8 cellular contexts compared by ENCODE assay signal in the genomic region with DNA sequence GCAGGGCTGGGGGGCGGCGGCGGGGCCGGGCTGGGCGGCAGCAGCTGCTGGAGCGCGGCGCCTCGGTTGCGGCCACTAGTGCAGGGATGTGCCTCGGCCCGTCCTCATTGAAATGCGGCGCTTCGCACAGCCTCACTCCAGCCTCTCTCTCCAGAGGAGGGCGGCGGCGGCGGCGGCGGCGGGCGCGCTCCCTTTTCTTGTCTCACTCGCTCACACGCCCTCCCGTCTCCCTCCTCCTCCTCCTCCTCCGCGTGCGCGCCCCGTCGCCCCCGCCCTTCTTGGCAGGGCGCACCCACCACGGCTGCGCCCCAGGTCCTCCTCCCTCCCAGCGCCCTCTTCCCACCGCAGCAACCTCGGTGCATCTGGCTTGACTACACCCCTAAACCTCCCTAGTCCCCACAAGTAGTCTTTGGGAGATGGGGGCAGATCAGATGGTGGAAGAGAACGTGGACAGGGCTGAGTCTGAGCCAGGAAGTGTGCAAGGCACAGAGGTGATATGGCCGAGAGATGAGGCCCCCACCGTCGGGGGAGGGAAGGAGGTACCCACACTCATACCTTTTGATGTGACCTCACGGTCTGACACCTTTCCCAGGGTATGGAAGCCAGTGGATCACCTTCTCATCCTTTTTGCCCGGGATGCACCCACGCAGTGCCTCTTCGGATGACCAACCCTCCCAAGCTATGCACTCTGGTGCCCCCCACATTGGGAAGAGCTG. TPM values are rescaled to one million over a fixed set of nuclear protein-coding genes. Genes with fewer than 3 reads are reported as not detected.
DNase-seq lines count a peak whose midpoint lies in the region; ATAC-seq, FAIRE-seq and TF ChIP-seq lines count a peak whose summit lies in the region.

DCLK1 (minus strand) TSS at position 168 of the 716 bp plus-strand sequence.

- FAIRE-seq in pancreas (lab: Jason Lieb, UNC) = no peak

- H3K27me3 ChIP-seq in gastroesophageal sphincter = peaks cover 13% of the 10 kb centered on the region
- no peaks in the 10 kb centered on the region for H3K27me3 ChIP-seq in pancreas

- 0 out of 2 replicates have a peak, but pooled peaks cover 2% of the 10 kb centered on the region for H3K4me1 ChIP-seq in HEK293 (ENCODE audit: control insufficient read depth, insufficient read depth, low read length)
- peaks cover 0 to 20% (median 0%) of the 10 kb centered on the region in 3 donors for H3K4me1 ChIP-seq in gastroesophageal sphincter
- no peaks in the 10 kb centered on the region for H3K4me1 ChIP-seq in pancreas

- H3K9me3 ChIP-seq in HEK293 (ENCODE audit: control insufficient read depth, insufficient read depth, low read depth, low read length) (no peaks in the 10 kb centered on the region), SK-N-MC (ENCODE audit: low read depth, low read length) (no peaks in the 10 kb centered on the region), gastroesophageal sphincter (no peaks in the 10 kb centered on the region), pancreas (no peaks in the 10 kb centered on the region)

- 0 to 13% methylated on average over 14 to 22 of the region's 48 CpGs for WGBS in gastroesophageal sphincter (ENCODE audit: low coverage in 1 of 2), 2 donors
- WGBS in pancreas, 2 donors = 9 to 22% methylated on average over 19 to 48 of the region's 48 CpGs

- DNase-seq in SK-N-MC (ENCODE audit: low read depth, low spot score) (no peak), pancreas (peak in 4 of 6 donors; percentile 15 to 69 (median 32)), AML-193 (lab: John Stamatoyannopoulos, UW) (no peak), NCI-H2171 treated with DMSO at 0.1 percent for 48 hours (lab: John Stamatoyannopoulos, UW) (no peak)

- no peak for TF ChIP-seq EP300 in gastroesophageal sphincter (IDR thresholded peaks at IDR 0.05)

- peak within 1 kb of the TSS; percentile 60; the same call in 1 of the 2 replicates for H3K27ac ChIP-seq in HEK293 (ENCODE audit: extremely low read depth, low read depth, low read length)
- H3K27ac ChIP-seq in SK-N-MC = no peak within 1 kb of the TSS
- H3K27ac ChIP-seq in gastroesophageal sphincter = peak within 1 kb of the TSS in 3 of 4 donors; percentile 65 to 77 (median 76)
- H3K27ac ChIP-seq in pancreas = no peak within 1 kb of the TSS

- TF ChIP-seq POLR2A in gastroesophageal sphincter (IDR thresholded peaks at IDR 0.05) = peak in 1 of 2 donors; percentile 33

- CTCF ChIA-PET in HEK293 (lab: Yijun Ruan, JAX) = interaction anchor here (0.6 kb wide), 1 partner anchor 320 kb away, joined by 8 read pairs; no protein-coding TSS in a partner anchor

- TF ChIP-seq CTCF in HEK293 (tag by site-specific recombination; IDR thresholded peaks at IDR 0.05) (peak; percentile 30; the same call in 1 of the 2 replicates), gastroesophageal sphincter (IDR thresholded peaks at IDR 0.05) (no peak), pancreas (IDR thresholded peaks at IDR 0.05) (no peak)

- intact Hi-C loops in pancreas (cut with DNase I) = no loop called here

- ATAC-seq in gastroesophageal sphincter (peak; percentile 83), pancreas (peak; percentile 55 to 78 (median 64)), GM18520 (IDR thresholded peaks at IDR 0.05; ENCODE audit: unreplicated experiment) (no peak), HG03159 (IDR thresholded peaks at IDR 0.05; ENCODE audit: unreplicated experiment) (no peak)

- H3K36me3 ChIP-seq in HEK293 (ENCODE audit: control insufficient read depth in 2 of 2, insufficient read depth in 1 of 2, low read length in 2 of 2) (no peaks in the 10 kb centered on the region), SK-N-MC (ENCODE audit: insufficient read depth, low read length) (no peaks in the 10 kb centered on the region), gastroesophageal sphincter (no peaks in the 10 kb centered on the region), pancreas (no peaks in the 10 kb centered on the region)

- POLR2A ChIA-PET in HEK293 (lab: Yijun Ruan, JAX) = no interaction called here

- peak within 1 kb of the TSS; percentile 54 for H3K4me3 ChIP-seq in HEK293 (ENCODE audit: low read depth, low read length)
- H3K4me3 ChIP-seq in SK-N-MC = peak within 1 kb of the TSS; percentile 75
- peak within 1 kb of the TSS; percentile 29 to 73 for H3K4me3 ChIP-seq in gastroesophageal sphincter
- peak within 1 kb of the TSS; percentile 3 to 44 (median 32) for H3K4me3 ChIP-seq in pancreas

- H3K9ac ChIP-seq in SK-N-MC (ENCODE audit: insufficient read length) = no peak within 1 kb of the TSS

TF ChIP-seq in HEK293, 187 proteins besides CTCF, POLR2A, EP300 and RAD21 (continues in another document):
- TF ChIP-seq ZSCAN30 (tag by site-specific recombination; IDR thresholded peaks at IDR 0.05) (no peak), ZNF157 (tag by site-specific recombination; IDR thresholded peaks at IDR 0.05) (no peak), SCRT1 (tag by site-specific recombination; IDR thresholded peaks at IDR 0.05; ENCODE audit: borderline replicate concordance) (no peak), ZNF223 (tag by site-specific recombination; IDR thresholded peaks at IDR 0.05) (no peak), GFI1B (tag by site-specific recombination; IDR thresholded peaks at IDR 0.05) (no peak), ZNF214 (tag by site-specific recombination; IDR thresholded peaks at IDR 0.05; ENCODE audit: borderline replicate concordance) (no peak), ZNF530 (tag by site-specific recombination; IDR thresholded peaks at IDR 0.05; ENCODE audit: low read depth) (no peak), PATZ1 (tag by site-specific recombination; IDR thresholded peaks at IDR 0.05) (peak; percentile 87), BCL11B (tag by site-specific recombination; IDR thresholded peaks at IDR 0.05; ENCODE audit: low read depth) (no peak), KLF8 (tag by site-specific recombination; IDR thresholded peaks at IDR 0.05) (peak; percentile 52; the same call in 1 of the 2 replicates), ZNF202 (tag by site-specific recombination; IDR thresholded peaks at IDR 0.05; ENCODE audit: borderline replicate concordance) (no peak), ZNF184 (tag by site-specific recombination; IDR thresholded peaks at IDR 0.05) (no peak), ZNF623 (tag by site-specific recombination; IDR thresholded peaks at IDR 0.05) (no peak), ZBTB20 (tag by site-specific recombination; IDR thresholded peaks at IDR 0.05) (no peak), KLF10 (tag by site-specific recombination; IDR thresholded peaks at IDR 0.05) (no peak), TSHZ1 (tag by site-specific recombination; IDR thresholded peaks at IDR 0.05; ENCODE audit: borderline replicate concordance) (no peak)
- TF ChIP-seq, protein P1, sequence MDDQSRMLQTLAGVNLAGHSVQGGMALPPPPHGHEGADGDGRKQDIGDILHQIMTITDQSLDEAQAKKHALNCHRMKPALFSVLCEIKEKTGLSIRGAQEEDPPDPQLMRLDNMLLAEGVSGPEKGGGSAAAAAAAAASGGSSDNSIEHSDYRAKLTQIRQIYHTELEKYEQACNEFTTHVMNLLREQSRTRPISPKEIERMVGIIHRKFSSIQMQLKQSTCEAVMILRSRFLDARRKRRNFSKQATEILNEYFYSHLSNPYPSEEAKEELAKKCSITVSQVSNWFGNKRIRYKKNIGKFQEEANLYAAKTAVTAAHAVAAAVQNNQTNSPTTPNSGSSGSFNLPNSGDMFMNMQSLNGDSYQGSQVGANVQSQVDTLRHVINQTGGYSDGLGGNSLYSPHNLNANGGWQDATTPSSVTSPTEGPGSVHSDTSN (CRISPR knock-in tag; IDR thresholded peaks at IDR 0.05) = no peak

RNA-seq across cellular contexts. Expression of gene DCLK1, which starts in this region (rescaled TPM):
- 10 to 100 TPM; 26.9 to 68.3 (median 30.3) TPM for total RNA-seq in gastroesophageal sphincter
- total RNA-seq in pancreas = 10 to 100 TPM in 1 of 6 donors, 1 to 10 TPM in 2, under 1 TPM in 3; 0.67 to 10.1 (median 2.1) TPM
- 1 to 10 TPM in 1 of 2 donors, under 1 TPM in 1; 0.68 to 2.5 TPM for polyA plus RNA-seq in pancreas

Comparison
In these comparisons a context has a peak if more than half of its experiments do, and no peak if none do; other contexts are left out.
1. H3K27ac ChIP-seq: peak in HEK293 (single experiment) and gastroesophageal sphincter (3 of 4); none in SK-N-MC (single experiment) and pancreas (0 of 4).
2. DNase-seq: peak in pancreas (4 of 6); none in SK-N-MC (single experiment), AML-193 (0 of 2) and NCI-H2171 treated with DMSO at 0.1 percent for 48 hours (single experiment).
3. ATAC-seq: peak in gastroesophageal sphincter (single experiment) and pancreas (4 of 4); none in GM18520 (single experiment) and HG03159 (single experiment).
4. Peak in every context shown above with its lines, with median percentiles within 50 percentile points of each other: H3K4me3 ChIP-seq.